8 cellular contexts compared by ENCODE assay signal in the genomic region with DNA sequence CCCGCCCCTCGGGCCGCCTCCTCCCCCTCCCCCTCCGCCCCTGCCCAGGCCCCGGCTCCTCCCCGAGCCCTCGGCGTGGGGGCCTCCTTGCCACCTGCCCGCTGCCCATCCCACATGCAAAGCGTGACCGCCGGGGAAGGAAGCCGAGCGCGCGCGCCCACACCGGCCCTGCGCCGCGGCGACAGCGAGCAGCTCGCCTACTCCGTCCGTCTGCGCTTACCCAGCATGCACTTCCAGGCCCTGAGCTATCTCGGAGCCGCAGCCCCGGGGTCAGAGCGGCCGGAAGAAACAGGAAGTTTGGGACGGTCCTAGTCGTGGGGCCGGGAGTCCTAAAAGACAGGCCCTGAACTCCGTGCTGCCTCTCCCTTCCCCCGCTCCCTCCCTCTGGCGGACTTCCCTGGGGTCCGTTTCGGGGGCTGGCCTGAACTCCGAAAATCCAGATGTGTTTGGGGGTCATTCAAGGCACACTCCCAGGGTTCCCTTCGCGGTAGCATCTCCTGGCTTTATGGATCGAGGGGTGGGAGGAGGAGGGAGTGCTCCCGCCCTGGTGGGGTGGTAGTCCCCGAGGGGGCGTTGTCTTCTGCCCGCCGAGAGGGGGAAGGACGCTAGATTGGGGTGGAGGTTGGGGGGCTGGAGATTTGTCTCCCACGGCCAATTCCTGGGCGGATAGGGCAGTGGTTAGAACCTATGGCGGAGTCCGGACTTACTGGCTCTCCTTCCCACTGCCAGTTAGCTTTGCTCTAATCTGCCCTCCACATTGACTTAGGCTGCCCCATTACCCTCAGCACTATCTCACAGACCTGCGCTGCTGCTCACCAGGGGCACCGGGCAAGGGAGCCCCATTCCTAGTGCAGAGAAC. TPM values are rescaled to one million over a fixed set of nuclear protein-coding genes. Genes with fewer than 3 reads are reported as not detected.
DNase-seq lines count a peak whose midpoint lies in the region; ATAC-seq, FAIRE-seq and TF ChIP-seq lines count a peak whose summit lies in the region.

No MANE protein-coding gene starts in this region.

- H3K4me1 ChIP-seq in adrenal gland (replicated peaks in 1 of 2), result no peaks in the 10 kb centered on the region
- H3K4me1 ChIP-seq in iPS DF 6.9 (ENCODE audit: control insufficient read depth, insufficient read depth, low read length), result peaks cover 6% of the 10 kb centered on the region; the same call in 1 of the 2 replicates
- H3K4me1 ChIP-seq in skeletal muscle satellite cell (ENCODE audit: control insufficient read depth, insufficient read depth, low read length), result peaks cover 8% of the 10 kb centered on the region

- intact Hi-C loops in adrenal gland (cut with DNase I), result no loop called here

- FAIRE-seq in RCC 7860 (lab: Jason Lieb, UNC), result no peak

- no peak for TF ChIP-seq POLR2A in adrenal gland (IDR thresholded peaks at IDR 0.05)

- H3K4me2 ChIP-seq in skeletal muscle satellite cell (ENCODE audit: low read length), result peak overlapping the region; percentile 78

- no peak for TF ChIP-seq CTCF in adrenal gland (IDR thresholded peaks at IDR 0.05)

- peaks cover 7% of the 10 kb centered on the region for H3K27me3 ChIP-seq in adrenal gland
- peaks cover 49% of the 10 kb centered on the region for H3K27me3 ChIP-seq in iPS DF 6.9 (ENCODE audit: control insufficient read depth, insufficient read depth, low read length)
- no peaks in the 10 kb centered on the region for H3K27me3 ChIP-seq in skeletal muscle satellite cell (ENCODE audit: control insufficient read depth, insufficient read depth, low read length)

- H3K27ac ChIP-seq in adrenal gland (peak overlapping the region in 4 of 5 donors; percentile 40 to 80 (median 56)), iPS DF 6.9 (ENCODE audit: low read length) (no peak overlapping the region)

- H3K9me3 ChIP-seq in adrenal gland (replicated peaks in 1 of 3) (no peaks in the 10 kb centered on the region), iPS DF 6.9 (ENCODE audit: control insufficient read depth, insufficient read depth, low read length) (no peaks in the 10 kb centered on the region), skeletal muscle satellite cell (replicated peaks; ENCODE audit: low read length) (no peaks in the 10 kb centered on the region)

- peak overlapping the region; percentile 70 for H3K9ac ChIP-seq in skeletal muscle satellite cell (ENCODE audit: low read depth, low read length)

- 0 to 79% (median 22%) methylated on average over 3 to 51 of the region's 56 CpGs for WGBS in adrenal gland, 4 donors
- WGBS in iPS DF 6.9 (ENCODE audit: insufficient coverage, insufficient read length), result no CpG with 5 or more reads among the region's 56 CpGs

- DNase-seq in DMS153 treated with DMSO at 0.1 percent for 48 hours (lab: John Stamatoyannopoulos, UW; ENCODE audit: unreplicated experiment) (peak; percentile 60), adrenal gland (peak; percentile 56 to 70 (median 67)), iPS DF 6.9 (ENCODE audit: low read depth, low spot score) (no peak), RCC 7860 (ENCODE audit: low spot score) (no peak)

- H3K36me3 ChIP-seq in adrenal gland (replicated peaks in 1 of 2) (no peaks in the 10 kb centered on the region), iPS DF 6.9 (ENCODE audit: control insufficient read depth, insufficient read depth, low read length) (no peaks in the 10 kb centered on the region), skeletal muscle satellite cell (ENCODE audit: insufficient read depth, low read length) (no peaks in the 10 kb centered on the region)

- H3K4me3 ChIP-seq in adrenal gland, result peak overlapping the region in 2 of 4 donors; percentile 27 to 57
- peak overlapping the region; percentile 48; the same call in 1 of the 2 replicates for H3K4me3 ChIP-seq in iPS DF 6.9 (ENCODE audit: low read length)
- H3K4me3 ChIP-seq in skeletal muscle satellite cell (ENCODE audit: low read length), result peak overlapping the region; percentile 63

- ATAC-seq in GM19372 (IDR thresholded peaks at IDR 0.05; ENCODE audit: low read depth, unreplicated experiment), result peak; percentile 73
- ATAC-seq in HG03439 (IDR thresholded peaks at IDR 0.05; ENCODE audit: unreplicated experiment), result peak; percentile 68

TF ChIP-seq in PFSK-1, 5 proteins besides CTCF, POLR2A, EP300 and RAD21:
- TF ChIP-seq, protein P1, sequence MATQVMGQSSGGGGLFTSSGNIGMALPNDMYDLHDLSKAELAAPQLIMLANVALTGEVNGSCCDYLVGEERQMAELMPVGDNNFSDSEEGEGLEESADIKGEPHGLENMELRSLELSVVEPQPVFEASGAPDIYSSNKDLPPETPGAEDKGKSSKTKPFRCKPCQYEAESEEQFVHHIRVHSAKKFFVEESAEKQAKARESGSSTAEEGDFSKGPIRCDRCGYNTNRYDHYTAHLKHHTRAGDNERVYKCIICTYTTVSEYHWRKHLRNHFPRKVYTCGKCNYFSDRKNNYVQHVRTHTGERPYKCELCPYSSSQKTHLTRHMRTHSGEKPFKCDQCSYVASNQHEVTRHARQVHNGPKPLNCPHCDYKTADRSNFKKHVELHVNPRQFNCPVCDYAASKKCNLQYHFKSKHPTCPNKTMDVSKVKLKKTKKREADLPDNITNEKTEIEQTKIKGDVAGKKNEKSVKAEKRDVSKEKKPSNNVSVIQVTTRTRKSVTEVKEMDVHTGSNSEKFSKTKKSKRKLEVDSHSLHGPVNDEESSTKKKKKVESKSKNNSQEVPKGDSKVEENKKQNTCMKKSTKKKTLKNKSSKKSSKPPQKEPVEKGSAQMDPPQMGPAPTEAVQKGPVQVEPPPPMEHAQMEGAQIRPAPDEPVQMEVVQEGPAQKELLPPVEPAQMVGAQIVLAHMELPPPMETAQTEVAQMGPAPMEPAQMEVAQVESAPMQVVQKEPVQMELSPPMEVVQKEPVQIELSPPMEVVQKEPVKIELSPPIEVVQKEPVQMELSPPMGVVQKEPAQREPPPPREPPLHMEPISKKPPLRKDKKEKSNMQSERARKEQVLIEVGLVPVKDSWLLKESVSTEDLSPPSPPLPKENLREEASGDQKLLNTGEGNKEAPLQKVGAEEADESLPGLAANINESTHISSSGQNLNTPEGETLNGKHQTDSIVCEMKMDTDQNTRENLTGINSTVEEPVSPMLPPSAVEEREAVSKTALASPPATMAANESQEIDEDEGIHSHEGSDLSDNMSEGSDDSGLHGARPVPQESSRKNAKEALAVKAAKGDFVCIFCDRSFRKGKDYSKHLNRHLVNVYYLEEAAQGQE (IDR thresholded peaks at IDR 0.05; ENCODE audit: insufficient read depth in 1 of 2, low read depth in 2 of 2, low read length in 2 of 2), result no peak
- TF ChIP-seq SIN3A (IDR thresholded peaks at IDR 0.05; ENCODE audit: borderline replicate concordance, insufficient read depth, low read length) (no peak), TAF1 (IDR thresholded peaks at IDR 0.05; ENCODE audit: borderline replicate concordance, insufficient read depth, low read length) (no peak), FOXP2 (optimal IDR thresholded peaks at IDR 0.05; ENCODE audit: borderline replicate concordance, extremely low read depth, extremely low read length, insufficient read depth) (no peak), POLR2AphosphoS5 (IDR thresholded peaks at IDR 0.05; ENCODE audit: low read depth, low read length) (peak; percentile 68)

RNA-seq across cellular contexts. Expression of a gene that starts 25.0 kb away (rescaled TPM):
- 6.7 TPM for polyA plus RNA-seq in PFSK-1 (2012; ENCODE audit: insufficient read length, low read depth)
- 10 to 100 TPM in 4 of 8 donors, 1 to 10 TPM in 4; 4.2 to 18.5 (median 10.2) TPM for total RNA-seq in adrenal gland
- 1 to 10 TPM; 2.8 to 8.4 (median 5.5) TPM for polyA plus RNA-seq in adrenal gland
- total RNA-seq in skeletal muscle satellite cell (2012; rRNA removed), result 2.0 TPM in 2 replicates

RNA-seq across cellular contexts. Expression of a gene that starts 51.5 kb away (rescaled TPM):
- polyA plus RNA-seq in PFSK-1 (2012; ENCODE audit: insufficient read length, low read depth), result 22.3 TPM
- 10 to 100 TPM; 10.1 to 17.5 (median 15.1) TPM for total RNA-seq in adrenal gland
- 10 to 100 TPM; 10.7 to 28.1 (median 11.1) TPM for polyA plus RNA-seq in adrenal gland
- total RNA-seq in skeletal muscle satellite cell (2012; rRNA removed), result 25.1 and 35.5 TPM in 2 replicates

Comparison
In these comparisons a context has a peak if more than half of its experiments do, and no peak if none do; other contexts are left out.
1. DNase-seq: peak in DMS153 treated with DMSO at 0.1 percent for 48 hours (single experiment) and adrenal gland (7 of 7); none in iPS DF 6.9 (single experiment) and RCC 7860 (single experiment).